23 cellular contexts compared by ENCODE assay signal in genomic region chr18:49529596-49529995, GRCh38. TPM values are rescaled to one million over a fixed set of nuclear protein-coding genes. Genes with fewer than 3 reads are reported as not detected.
"Had no signal": no experiment of that assay in that cellular context is flagged by ENCODE, and none has a peak within 500 bp of the region (broad histone marks: within the 10 kb centered on the region; RNA-seq: fewer than 3 reads in every experiment).

No MANE protein-coding gene starts in this region.

- H3K27ac ChIP-seq: PC-9, VCaP had no signal

- H3K4me3 ChIP-seq: PC-9 had no signal

- H3K9me3 Mint-ChIP-seq: activated naive CD4-positive, alpha-beta T cell treated with anti-CD3 and anti-CD28 coated beads, Interleukin-2, amount 10 ng/mL, durations not matched to agents 7 days and 5 days; activated T-helper 17 cell treated with anti-CD3 and anti-CD28 coated beads, Interleukin-2, amount 50 U/mL, for 72 hours; T-helper 1 cell treated with Interleukin-12 subunit alpha and Interleukin-12 subunit beta and Interleukin-4 antibody, amounts not matched to agents 30 μg/mL and 1 μg/mL, for 36 hours had no signal

- H3K27ac Mint-ChIP-seq: activated CD4-positive, alpha-beta memory T cell treated with anti-CD3 and anti-CD28 coated beads for 36 hours; activated CD4-positive, alpha-beta T cell treated with anti-CD3 and anti-CD28 coated beads, Interleukin-2, amount 10 ng/mL, durations not matched to agents 7 days and 5 days; activated naive CD4-positive, alpha-beta T cell treated with anti-CD3 and anti-CD28 coated beads, Interleukin-2, amount 10 ng/mL, durations not matched to agents 7 days and 5 days; activated naive CD8-positive, alpha-beta T cell treated with anti-CD3 and anti-CD28 coated beads for 36 hours; activated T-helper 17 cell treated with anti-CD3 and anti-CD28 coated beads, Interleukin-2, amount 50 U/mL, for 72 hours; T-helper 1 cell treated with Interleukin-12 subunit alpha and Interleukin-12 subunit beta and Interleukin-4 antibody, amounts not matched to agents 30 μg/mL and 1 μg/mL, for 36 hours had no signal

- ATAC-seq: activated T-helper 17 cell treated with anti-CD3 and anti-CD28 coated beads, Interleukin-2, amount 50 U/mL, for 72 hours had no signal

- DNase-seq: activated CD4-positive, alpha-beta memory T cell treated with anti-CD3 and anti-CD28 coated beads for 36 hours; activated CD4-positive, alpha-beta T cell treated with anti-CD3 and anti-CD28 coated beads, Interleukin-2, amount 10 ng/mL, durations not matched to agents 7 days and 5 days; activated CD4-positive, CD25-positive, alpha-beta regulatory T cell; activated gamma-delta T cell treated with Interleukin-2 at 50 U/mL for 16 hours; activated naive CD4-positive, alpha-beta T cell treated with anti-CD3 and anti-CD28 coated beads, Interleukin-2, amount 10 ng/mL, durations not matched to agents 7 days and 5 days; activated naive CD8-positive, alpha-beta T cell treated with anti-CD3 and anti-CD28 coated beads for 36 hours; activated T-cell treated with anti-CD3 and anti-CD28 coated beads for 4 hours; activated T-cell treated with anti-CD3 and anti-CD28 coated beads, Interleukin-2, amount 50 U/mL, for 48 hours; caudate nucleus; Karpas-422; MM.1S; NCI-H1105 treated with DMSO at 0.1 percent for 48 hours; NCI-H1436 treated with DMSO at 0.1 percent for 48 hours; NCI-H187; NCI-H2081; NCI-H510A treated with DMSO at 0.1 percent for 48 hours; PC-9; SHP77 treated with DMSO at 0.1 percent for 48 hours; T-helper 9 cell had no signal

- H3K4me1 Mint-ChIP-seq: activated CD4-positive, alpha-beta T cell treated with anti-CD3 and anti-CD28 coated beads, Interleukin-2, amount 10 ng/mL, durations not matched to agents 7 days and 5 days; activated naive CD4-positive, alpha-beta T cell treated with anti-CD3 and anti-CD28 coated beads, Interleukin-2, amount 10 ng/mL, durations not matched to agents 7 days and 5 days; activated naive CD8-positive, alpha-beta T cell treated with anti-CD3 and anti-CD28 coated beads for 36 hours; activated T-helper 17 cell treated with anti-CD3 and anti-CD28 coated beads, Interleukin-2, amount 50 U/mL, for 72 hours had no signal

- H3K36me3 Mint-ChIP-seq: activated CD4-positive, alpha-beta memory T cell treated with anti-CD3 and anti-CD28 coated beads for 36 hours; activated naive CD4-positive, alpha-beta T cell treated with anti-CD3 and anti-CD28 coated beads, Interleukin-2, amount 10 ng/mL, durations not matched to agents 7 days and 5 days; activated naive CD8-positive, alpha-beta T cell treated with anti-CD3 and anti-CD28 coated beads for 36 hours had no signal

- H3K4me3 Mint-ChIP-seq: activated CD4-positive, alpha-beta memory T cell treated with anti-CD3 and anti-CD28 coated beads for 36 hours; activated CD4-positive, alpha-beta T cell treated with anti-CD3 and anti-CD28 coated beads, Interleukin-2, amount 10 ng/mL, durations not matched to agents 7 days and 5 days; activated naive CD4-positive, alpha-beta T cell treated with anti-CD3 and anti-CD28 coated beads, Interleukin-2, amount 10 ng/mL, durations not matched to agents 7 days and 5 days; activated naive CD8-positive, alpha-beta T cell treated with anti-CD3 and anti-CD28 coated beads for 36 hours; activated T-helper 17 cell treated with anti-CD3 and anti-CD28 coated beads, Interleukin-2, amount 50 U/mL, for 72 hours; T-helper 1 cell treated with Interleukin-12 subunit alpha and Interleukin-12 subunit beta and Interleukin-4 antibody, amounts not matched to agents 30 μg/mL and 1 μg/mL, for 36 hours had no signal

RNA-seq across cellular contexts. Expression of gene LIPG, which starts 32.3 kb away (rescaled TPM):
- total RNA-seq: activated T-helper 17 cell treated with anti-CD3 and anti-CD28 coated beads, Interleukin-2, amount 50 U/mL, for 72 hours; SK-MEL-5 had no signal
